Comparison of ENCODE assay signal across 8 cellular contexts in the genomic region with DNA sequence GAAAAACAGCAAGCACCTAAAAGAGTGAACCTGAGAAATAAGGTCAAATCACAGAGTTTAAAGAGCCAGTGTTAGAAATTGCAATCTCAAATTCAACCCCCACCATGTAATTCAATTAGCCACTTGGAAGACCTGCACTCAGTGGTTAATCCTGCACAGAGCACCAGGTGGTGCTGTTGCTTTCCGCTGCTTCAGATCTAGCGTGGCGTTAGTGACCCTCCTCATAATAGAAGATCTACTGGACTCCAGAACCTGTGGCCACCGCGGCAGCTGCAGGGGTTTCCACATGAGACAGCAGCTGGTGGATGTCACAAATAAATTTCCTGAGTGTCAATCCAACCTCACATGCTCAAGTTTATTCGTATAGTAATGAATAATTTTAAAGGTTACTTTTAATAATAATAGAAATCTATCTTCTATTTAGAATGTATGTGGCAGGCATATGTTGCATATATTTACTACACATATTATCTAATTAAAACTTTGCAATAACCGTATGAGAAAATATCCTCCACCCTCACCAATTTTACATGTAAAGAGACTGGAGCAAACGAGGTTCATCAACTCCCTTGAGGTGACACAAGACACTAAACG.
DNase-seq lines count a peak whose midpoint lies in the region; ATAC-seq and TF ChIP-seq lines count a peak whose summit lies in the region.

No MANE protein-coding gene starts in this region.

- intact Hi-C loops in head of caudate nucleus (cut with DNase I): loop anchor here (10.0 kb wide), 1 partner anchor 92 kb away; no protein-coding TSS in a partner anchor

- peaks cover 1% of the 10 kb centered on the region for H3K36me3 Mint-ChIP-seq in progenitor cell of endocrine pancreas (ENCODE audit: insufficient read depth)

- DNase-seq in D341Med (ENCODE audit: low spot score) (peak; percentile 76), NCI-H460 (ENCODE audit: extremely low read depth, low read depth) (peak; percentile 55), head of caudate nucleus (peak in 40 of 42 donors; percentile 7 to 72 (median 47)), progenitor cell of endocrine pancreas (ENCODE audit: low spot score, unreplicated experiment) (peak; percentile 48)
- peak; percentile 44 to 52 for DNase-seq in activated T-cell treated with anti-CD3 and anti-CD28 coated beads, Interleukin-2, amount 50 U/mL, for 48 hours
- no peak for DNase-seq in stimulated activated naive CD4-positive, alpha-beta T cell treated with Interleukin-2 at 50 U/mL for 16 hours (lab: John Stamatoyannopoulos, UW)

- peak; percentile 95 for ATAC-seq in GM18909 (IDR thresholded peaks at IDR 0.05; ENCODE audit: poor library complexity, unreplicated experiment)
- ATAC-seq in HG03060 (IDR thresholded peaks at IDR 0.05; ENCODE audit: low read depth, unreplicated experiment): peak; percentile 93

- no peak overlapping the region for H3K27ac Mint-ChIP-seq in progenitor cell of endocrine pancreas

- H3K4me1 Mint-ChIP-seq in progenitor cell of endocrine pancreas (ENCODE audit: low read depth): no peaks in the 10 kb centered on the region

- H3K27me3 Mint-ChIP-seq in progenitor cell of endocrine pancreas: peaks cover 17% of the 10 kb centered on the region

- TF ChIP-seq CTCF in progenitor cell of endocrine pancreas (IDR thresholded peaks at IDR 0.05; ENCODE audit: unreplicated experiment): peak; percentile 86

- peaks cover 11% of the 10 kb centered on the region for H3K9me3 Mint-ChIP-seq in progenitor cell of endocrine pancreas (ENCODE audit: low read depth)

- H3K4me3 Mint-ChIP-seq in progenitor cell of endocrine pancreas (ENCODE audit: low read depth): no peak overlapping the region
